ENCODE assay signal across 1 cellular context in genomic region chr2:231709981-231710750, GRCh38.
TF ChIP-seq lines count a peak whose summit lies in the region.

No MANE protein-coding gene starts in this region.

TF ChIP-seq in HepG2, 621 proteins besides CTCF, POLR2A, EP300 and RAD21 (continued from another document and continues in another):
- TF ChIP-seq NFAT5 (CRISPR knock-in tag; IDR thresholded peaks at IDR 0.05), result peak; percentile 100
- TF ChIP-seq FOXJ3 (CRISPR knock-in tag; IDR thresholded peaks at IDR 0.05; ENCODE audit: borderline replicate concordance), result no peak
- peak; percentile 86; the same call in 1 of the 2 replicates for TF ChIP-seq ZNF619 (CRISPR knock-in tag; IDR thresholded peaks at IDR 0.05)
- TF ChIP-seq ZNF260 (CRISPR knock-in tag; IDR thresholded peaks at IDR 0.05; ENCODE audit: borderline replicate concordance, low read depth), result no peak
- peak; percentile 90 for TF ChIP-seq E2F5 (CRISPR knock-in tag; conservative IDR thresholded peaks at IDR 0.05)
- peak; percentile 82 for TF ChIP-seq THAP11 (CRISPR knock-in tag; IDR thresholded peaks at IDR 0.05)
- TF ChIP-seq BATF2 (CRISPR knock-in tag; IDR thresholded peaks at IDR 0.05), result peak; percentile 99
- peak; percentile 31 for TF ChIP-seq CEBPG (CRISPR knock-in tag; IDR thresholded peaks at IDR 0.05)
- TF ChIP-seq NCOA1 (CRISPR knock-in tag; IDR thresholded peaks at IDR 0.05), result peak; percentile 92
- no peak for TF ChIP-seq ARID3A (IDR thresholded peaks at IDR 0.05; ENCODE audit: low read depth, low read length)
- TF ChIP-seq ZNF44 (CRISPR knock-in tag; IDR thresholded peaks at IDR 0.05), result no peak
- TF ChIP-seq GTF2F1 (IDR thresholded peaks at IDR 0.05; ENCODE audit: low read length), result peak; percentile 62; the same call in 1 of the 2 replicates
- TF ChIP-seq ARNTL (CRISPR knock-in tag; IDR thresholded peaks at IDR 0.05), result peak; percentile 91
- TF ChIP-seq FOXA3 (CRISPR knock-in tag; IDR thresholded peaks at IDR 0.05), result peak; percentile 68
- peak; percentile 99 for TF ChIP-seq ZNF441 (CRISPR knock-in tag; IDR thresholded peaks at IDR 0.05; ENCODE audit: borderline replicate concordance)
- TF ChIP-seq FOSL1 (CRISPR knock-in tag; IDR thresholded peaks at IDR 0.05; ENCODE audit: borderline replicate concordance), result peak; percentile 52; the same call in 1 of the 2 replicates
- TF ChIP-seq HDAC2 (CRISPR knock-in tag; IDR thresholded peaks at IDR 0.05), result peak; percentile 81
- no peak for TF ChIP-seq ZNF576 (CRISPR knock-in tag; IDR thresholded peaks at IDR 0.05)
- peak; percentile 80 for TF ChIP-seq ZFP91 (CRISPR knock-in tag; IDR thresholded peaks at IDR 0.05; ENCODE audit: borderline replicate concordance)
- peak; percentile 21 for TF ChIP-seq HNF4A (CRISPR knock-in tag; IDR thresholded peaks at IDR 0.05)
- peak; percentile 94 for TF ChIP-seq SNAPC2 (CRISPR knock-in tag; IDR thresholded peaks at IDR 0.05)
- TF ChIP-seq ZNF660 (CRISPR knock-in tag; IDR thresholded peaks at IDR 0.05; ENCODE audit: borderline replicate concordance, low read depth), result peak; percentile 79; the same call in 1 of the 2 replicates
- TF ChIP-seq PCBP1 (IDR thresholded peaks at IDR 0.05; ENCODE audit: borderline replicate concordance, low read depth, low read length), result no peak
- TF ChIP-seq ZSCAN29 (CRISPR knock-in tag; conservative IDR thresholded peaks at IDR 0.05), result peak; percentile 87; the same call in 1 of the 2 replicates
- no peak for TF ChIP-seq RFX1 (IDR thresholded peaks at IDR 0.05)
- peak; percentile 78 for TF ChIP-seq ZNF598 (CRISPR knock-in tag; IDR thresholded peaks at IDR 0.05; ENCODE audit: borderline replicate concordance)
- no peak for TF ChIP-seq U2AF1 (optimal IDR thresholded peaks at IDR 0.05; ENCODE audit: low read depth, low read length)
- TF ChIP-seq U2AF2 (IDR thresholded peaks at IDR 0.05; ENCODE audit: low read depth, low read length), result 0 out of 2 replicates have a peak, but pooled peaks have one; percentile 30
- TF ChIP-seq PCBP2 (optimal IDR thresholded peaks at IDR 0.05; ENCODE audit: low read depth, low read length, poor library complexity, severe bottlenecking), result no peak
- TF ChIP-seq ZNF326 (CRISPR knock-in tag; IDR thresholded peaks at IDR 0.05; ENCODE audit: borderline replicate concordance), result no peak; the same call in 1 of the 2 replicates
- TF ChIP-seq ZNF224 (CRISPR knock-in tag; IDR thresholded peaks at IDR 0.05), result peak; percentile 84
- TF ChIP-seq NFKB2 (CRISPR knock-in tag; IDR thresholded peaks at IDR 0.05; ENCODE audit: borderline replicate concordance), result peak; percentile 100
- peak; percentile 98 for TF ChIP-seq ZNF225 (CRISPR knock-in tag; IDR thresholded peaks at IDR 0.05)
- TF ChIP-seq TRAFD1 (CRISPR knock-in tag; IDR thresholded peaks at IDR 0.05; ENCODE audit: borderline replicate concordance), result no peak
- TF ChIP-seq ZNF747 (CRISPR knock-in tag; IDR thresholded peaks at IDR 0.05; ENCODE audit: borderline replicate concordance), result peak; percentile 99
- peak; percentile 74; the same call in 1 of the 2 replicates for TF ChIP-seq AHDC1 (CRISPR knock-in tag; IDR thresholded peaks at IDR 0.05; ENCODE audit: borderline replicate concordance)
- TF ChIP-seq NCOR1 (IDR thresholded peaks at IDR 0.05; ENCODE audit: borderline replicate concordance, low read length), result no peak; the same call in 1 of the 2 replicates
